ENCODE assay signal across 8 cellular contexts in genomic region chr19:42250249-42250665, GRCh38. TPM values are rescaled to one million over a fixed set of nuclear protein-coding genes. Genes with fewer than 3 reads are reported as not detected.
DNase-seq lines count a peak whose midpoint lies in the region; TF ChIP-seq lines count a peak whose summit lies in the region.

No MANE protein-coding gene starts in this region.

- POLR2A ChIA-PET in MCF 10A (lab: Yijun Ruan, JAX): interaction anchor here (1.3 to 4.0 kb wide), 3 partner anchors 20 to 29 kb away, joined by 5 to 22 read pairs (median 21); partner anchors contain the start of gene CIC

- no peak overlapping the region for H2BK5ac ChIP-seq in mesenchymal stem cell (ENCODE audit: low read depth, low read length, poor library complexity, severe bottlenecking)

- no peak overlapping the region for H2BK15ac ChIP-seq in mesenchymal stem cell (ENCODE audit: low read depth, poor library complexity, severe bottlenecking)

- H3K27ac Mint-ChIP-seq in activated CD4-positive, alpha-beta T cell treated with anti-CD3 and anti-CD28 coated beads, Interleukin-2, amount 10 ng/mL, durations not matched to agents 24 days and 14 days: peak overlapping the region; percentile 58
- H3K27ac Mint-ChIP-seq in MCF 10A (ENCODE audit: low read depth, unreplicated experiment): no peak overlapping the region

- H3K4me3 Mint-ChIP-seq in activated CD4-positive, alpha-beta T cell treated with anti-CD3 and anti-CD28 coated beads, Interleukin-2, amount 10 ng/mL, durations not matched to agents 24 days and 14 days: peak overlapping the region; percentile 57
- H3K4me3 Mint-ChIP-seq in MCF 10A (ENCODE audit: unreplicated experiment): peak overlapping the region; percentile 35

- DNase-seq in activated CD4-positive, alpha-beta T cell treated with anti-CD3 and anti-CD28 coated beads, Interleukin-2, amount 10 ng/mL, durations not matched to agents 24 days and 14 days: no peak
- DNase-seq in activated CD4-positive, alpha-beta T cell treated with anti-CD3 and anti-CD28 coated beads, Interleukin-2, amount 50 U/mL, for 4 hours: no peak
- DNase-seq in MCF 10A (ENCODE audit: unreplicated experiment) (no peak), mesenchymal stem cell (no peak), NCI-H226 (no peak), NOMO-1 treated with dmso at 0.1 percent for 144 hours (lab: John Stamatoyannopoulos, UW; ENCODE audit: unreplicated experiment) (no peak)
- no peak for DNase-seq in effector memory CD4-positive, alpha-beta T cell

- no peak overlapping the region for H3K14ac ChIP-seq in mesenchymal stem cell (ENCODE audit: low read length in 2 of 2)

- H3K4ac ChIP-seq in mesenchymal stem cell (ENCODE audit: low read depth in 1 of 2, low read length in 2 of 2): no peak overlapping the region

- H3K9me3 Mint-ChIP-seq in activated CD4-positive, alpha-beta T cell treated with anti-CD3 and anti-CD28 coated beads, Interleukin-2, amount 10 ng/mL, durations not matched to agents 24 days and 14 days: no peaks in the 10 kb centered on the region
- H3K9me3 Mint-ChIP-seq in MCF 10A (ENCODE audit: unreplicated experiment): no peaks in the 10 kb centered on the region

- peaks cover 14 to 51% of the 10 kb centered on the region in 2 experiments for H3K36me3 ChIP-seq in mesenchymal stem cell (ENCODE audit: control insufficient read depth in 1 of 2, insufficient read depth in 2 of 2, low read depth in 1 of 2, low read length in 2 of 2)
- peaks cover 13% of the 10 kb centered on the region for H3K36me3 ChIP-seq in thymus (ENCODE audit: control insufficient read depth, insufficient read depth)
- peaks cover 11% of the 10 kb centered on the region for H3K36me3 ChIP-seq in effector memory CD4-positive, alpha-beta T cell (ENCODE audit: control insufficient read depth, insufficient read depth, low read length)

- no peak overlapping the region for H4K91ac ChIP-seq in mesenchymal stem cell (ENCODE audit: low read length)

- H3K27ac ChIP-seq in mesenchymal stem cell (ENCODE audit: low read length, poor library complexity, severe bottlenecking) (no peak overlapping the region), thymus (ENCODE audit: low read depth) (peak overlapping the region; percentile 43)
- H3K27ac ChIP-seq in effector memory CD4-positive, alpha-beta T cell (ENCODE audit: insufficient read depth, low read length, poor library complexity, severe bottlenecking): no peak overlapping the region

- no peak overlapping the region for H2AK5ac ChIP-seq in mesenchymal stem cell (ENCODE audit: low read length, severe bottlenecking)

- no peak overlapping the region for H2AFZ ChIP-seq in mesenchymal stem cell (ENCODE audit: low read depth, low read length)

- H3K27me3 ChIP-seq in mesenchymal stem cell (ENCODE audit: control insufficient read depth in 1 of 2, insufficient read depth in 1 of 2, low read length in 2 of 2) (no peaks in the 10 kb centered on the region), thymus (ENCODE audit: control insufficient read depth, insufficient read depth) (no peaks in the 10 kb centered on the region)
- H3K27me3 ChIP-seq in effector memory CD4-positive, alpha-beta T cell (replicated peaks; ENCODE audit: control insufficient read depth, insufficient read depth, low read length, poor library complexity, severe bottlenecking): no peaks in the 10 kb centered on the region

- no peak overlapping the region for H3K4me2 ChIP-seq in mesenchymal stem cell (ENCODE audit: low read length, poor library complexity, severe bottlenecking)

- H3K9ac ChIP-seq in mesenchymal stem cell (ENCODE audit: low read length): peak overlapping the region; percentile 83

- intact Hi-C loops in activated CD4-positive, alpha-beta T cell treated with anti-CD3 and anti-CD28 coated beads, Interleukin-2, amount 10 ng/mL, durations not matched to agents 24 days and 14 days (cut with micrococcal nuclease): no loop called here
- intact Hi-C loops in MCF 10A (cut with micrococcal nuclease): no loop called here

- peaks cover 17% of the 10 kb centered on the region for H3K79me1 ChIP-seq in mesenchymal stem cell (replicated peaks; ENCODE audit: low read length, poor library complexity, severe bottlenecking)

- H3K4me1 ChIP-seq in mesenchymal stem cell (ENCODE audit: control insufficient read depth, insufficient read depth, low read depth, low read length) (peaks cover 41% of the 10 kb centered on the region), thymus (ENCODE audit: control insufficient read depth, insufficient read depth, low read length) (peaks cover 21% of the 10 kb centered on the region)
- peaks cover 24% of the 10 kb centered on the region for H3K4me1 ChIP-seq in effector memory CD4-positive, alpha-beta T cell (ENCODE audit: control insufficient read depth, insufficient read depth, low read length, poor library complexity, severe bottlenecking)

- no peak overlapping the region for H4K8ac ChIP-seq in mesenchymal stem cell (ENCODE audit: low read length)

- 96% methylated on average over 14 of the region's 15 CpGs for WGBS in mesenchymal stem cell
- WGBS in thymus: 95% methylated on average over 15 of the region's 15 CpGs

- no peak overlapping the region for H2BK12ac ChIP-seq in mesenchymal stem cell (ENCODE audit: low read length in 2 of 2)

- H3K9me3 ChIP-seq in mesenchymal stem cell (ENCODE audit: control insufficient read depth, low read length) (no peaks in the 10 kb centered on the region), thymus (ENCODE audit: control insufficient read depth) (no peaks in the 10 kb centered on the region)
- no peaks in the 10 kb centered on the region for H3K9me3 ChIP-seq in effector memory CD4-positive, alpha-beta T cell (ENCODE audit: control insufficient read depth, low read length)

- H3K18ac ChIP-seq in mesenchymal stem cell (ENCODE audit: low read depth in 1 of 2, low read length in 2 of 2): no peak overlapping the region

- no peak overlapping the region for H2BK120ac ChIP-seq in mesenchymal stem cell (ENCODE audit: low read depth, low read length)

- peaks cover 21% of the 10 kb centered on the region for H3K4me1 Mint-ChIP-seq in activated CD4-positive, alpha-beta T cell treated with anti-CD3 and anti-CD28 coated beads, Interleukin-2, amount 10 ng/mL, durations not matched to agents 24 days and 14 days
- peaks cover 35% of the 10 kb centered on the region for H3K4me1 Mint-ChIP-seq in MCF 10A (ENCODE audit: insufficient read depth, unreplicated experiment)

- H3K36me3 Mint-ChIP-seq in activated CD4-positive, alpha-beta T cell treated with anti-CD3 and anti-CD28 coated beads, Interleukin-2, amount 10 ng/mL, durations not matched to agents 24 days and 14 days (ENCODE audit: low read depth): peaks cover 18% of the 10 kb centered on the region
- peaks cover 12% of the 10 kb centered on the region for H3K36me3 Mint-ChIP-seq in MCF 10A (ENCODE audit: insufficient read depth, unreplicated experiment)

- no TSS peak for BruUV-seq in MCF 10A (replicated peaks; lab: Mats Ljungman, UMichigan)

- H3K27me3 Mint-ChIP-seq in activated CD4-positive, alpha-beta T cell treated with anti-CD3 and anti-CD28 coated beads, Interleukin-2, amount 10 ng/mL, durations not matched to agents 24 days and 14 days: no peaks in the 10 kb centered on the region
- H3K27me3 Mint-ChIP-seq in MCF 10A (ENCODE audit: insufficient read depth, unreplicated experiment): no peaks in the 10 kb centered on the region

- H3K23ac ChIP-seq in mesenchymal stem cell (ENCODE audit: low read length in 2 of 2): no peak overlapping the region

- H3K4me3 ChIP-seq in mesenchymal stem cell (ENCODE audit: insufficient read depth in 1 of 2, low read depth in 1 of 2, low read length in 2 of 2) (peak overlapping the region in 1 of 2 experiments; percentile 38), thymus (ENCODE audit: low read length) (no peak overlapping the region)
- H3K4me3 ChIP-seq in effector memory CD4-positive, alpha-beta T cell (ENCODE audit: insufficient read depth, low read depth, low read length, poor library complexity, severe bottlenecking): no peak overlapping the region

- TF ChIP-seq CTCF in MCF 10A (IDR thresholded peaks at IDR 0.05; ENCODE audit: unreplicated experiment): no peak

- CTCF ChIA-PET in MCF 10A (lab: Yijun Ruan, JAX): interaction anchor here (2.2 to 3.6 kb wide), 2 partner anchors 29 to 46 kb away, joined by 8 to 33 read pairs; no protein-coding TSS in a partner anchor

RNA-seq across cellular contexts. Expression of gene ERF, which starts 4.7 kb away (rescaled TPM):
- total RNA-seq in activated CD4-positive, alpha-beta T cell treated with anti-CD3 and anti-CD28 coated beads, Interleukin-2, amount 10 ng/mL, durations not matched to agents 24 days and 14 days: 71.6 and 82.3 TPM in 2 replicates
- total RNA-seq in MCF 10A (2022): 27.8 and 35.1 TPM in 2 replicates
- polyA plus RNA-seq in mesenchymal stem cell (2013, experiment 1 of 2): 57.9 TPM
- 59.6 TPM for polyA plus RNA-seq in mesenchymal stem cell (2013, experiment 2 of 2)
- 53.7 TPM for polyA plus RNA-seq in thymus

RNA-seq across cellular contexts. Expression of gene GSK3A, which starts 7.9 kb away (rescaled TPM):
- 50.7 and 52.6 TPM in 2 replicates for total RNA-seq in activated CD4-positive, alpha-beta T cell treated with anti-CD3 and anti-CD28 coated beads, Interleukin-2, amount 10 ng/mL, durations not matched to agents 24 days and 14 days
- 53.5 and 54.5 TPM in 2 replicates for total RNA-seq in MCF 10A (2022)
- 60.9 TPM for polyA plus RNA-seq in mesenchymal stem cell (2013, experiment 1 of 2)
- polyA plus RNA-seq in mesenchymal stem cell (2013, experiment 2 of 2): 57.5 TPM
- polyA plus RNA-seq in thymus: 31.4 TPM

RNA-seq across cellular contexts. Expression of gene CIC, which starts 18.8 kb away (rescaled TPM):
- 61.2 and 65.6 TPM in 2 replicates for total RNA-seq in activated CD4-positive, alpha-beta T cell treated with anti-CD3 and anti-CD28 coated beads, Interleukin-2, amount 10 ng/mL, durations not matched to agents 24 days and 14 days
- 66.9 and 67.9 TPM in 2 replicates for total RNA-seq in MCF 10A (2022)
- polyA plus RNA-seq in mesenchymal stem cell (2013, experiment 1 of 2): 55.2 TPM
- polyA plus RNA-seq in mesenchymal stem cell (2013, experiment 2 of 2): 52.0 TPM
- 52.2 TPM for polyA plus RNA-seq in thymus

RNA-seq across cellular contexts. Expression of gene ZNF526, which starts 30.1 kb away (rescaled TPM):
- 19.0 and 20.1 TPM in 2 replicates for total RNA-seq in activated CD4-positive, alpha-beta T cell treated with anti-CD3 and anti-CD28 coated beads, Interleukin-2, amount 10 ng/mL, durations not matched to agents 24 days and 14 days
- total RNA-seq in MCF 10A (2022): 11.5 and 12.3 TPM in 2 replicates
- polyA plus RNA-seq in mesenchymal stem cell (2013, experiment 1 of 2): 6.4 TPM
- 6.4 TPM for polyA plus RNA-seq in mesenchymal stem cell (2013, experiment 2 of 2)
- 3.6 TPM for polyA plus RNA-seq in thymus

RNA-seq across cellular contexts. Expression of gene DEDD2, which starts 32.8 kb away (rescaled TPM):
- total RNA-seq in activated CD4-positive, alpha-beta T cell treated with anti-CD3 and anti-CD28 coated beads, Interleukin-2, amount 10 ng/mL, durations not matched to agents 24 days and 14 days: 28.7 and 34.8 TPM in 2 replicates
- total RNA-seq in MCF 10A (2022): 28.5 and 31.2 TPM in 2 replicates
- 17.2 TPM for polyA plus RNA-seq in mesenchymal stem cell (2013, experiment 1 of 2)
- polyA plus RNA-seq in mesenchymal stem cell (2013, experiment 2 of 2): 17.0 TPM
- polyA plus RNA-seq in thymus: 36.9 TPM
